In the genomic region with DNA sequence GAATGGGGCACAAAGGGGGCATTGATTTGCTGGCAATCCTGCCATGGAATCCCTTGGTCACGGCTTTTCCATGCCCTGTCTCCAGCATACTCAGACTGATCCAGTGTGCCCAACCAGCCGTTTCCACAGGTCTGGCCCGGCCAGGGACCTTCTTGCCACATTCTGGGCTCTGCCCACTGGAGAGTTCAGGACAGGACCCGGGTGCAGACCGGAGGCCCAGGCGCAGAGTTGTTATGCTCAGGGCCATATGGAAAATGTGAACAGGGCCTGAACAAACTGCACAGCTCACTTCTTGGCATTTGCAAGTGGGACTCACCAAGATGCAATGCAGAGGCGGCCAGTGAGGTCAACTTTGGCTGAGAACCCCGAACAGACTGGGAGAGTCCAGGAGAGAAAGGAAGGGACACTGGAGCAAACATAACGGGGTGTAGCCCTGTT, we compare ENCODE assay signal across 8 cellular contexts. TPM values are rescaled to one million over a fixed set of nuclear protein-coding genes. Genes with fewer than 3 reads are reported as not detected.
DNase-seq lines count a peak whose midpoint lies in the region; ATAC-seq, FAIRE-seq and TF ChIP-seq lines count a peak whose summit lies in the region.

No MANE protein-coding gene starts in this region.

- peaks cover 31% of the 10 kb centered on the region for H3K4me1 Mint-ChIP-seq in brain
- no peaks in the 10 kb centered on the region for H3K4me1 Mint-ChIP-seq in stimulated activated memory B cell treated with anti-CD40 and anti-IgM and Interleukin-4, amounts not matched to agents 10 μg/mL and 1 μg/mL and 100 μg/mL, for 72 hours
- no peaks in the 10 kb centered on the region for H3K4me1 Mint-ChIP-seq in activated naive CD4-positive, alpha-beta T cell treated with anti-CD3 and anti-CD28 coated beads, Interleukin-2, amount 10 ng/mL, durations not matched to agents 7 days and 5 days

- no peaks in the 10 kb centered on the region for H3K9me2 ChIP-seq in PC-9 (ENCODE audit: insufficient read depth)

- DNase-seq in HCEC 1CT (peak; percentile 94), islet precursor cell (peak; percentile 84), PC-9 (no peak), NCI-H1417 (lab: John Stamatoyannopoulos, UW) (no peak), RCC 7860 (ENCODE audit: low spot score) (no peak)
- no peak for DNase-seq in activated naive CD4-positive, alpha-beta T cell treated with anti-CD3 and anti-CD28 coated beads, Interleukin-2, amount 10 ng/mL, durations not matched to agents 7 days and 5 days

- no TSS peak for BruUV-seq in PC-9 (replicated peaks; lab: Mats Ljungman, UMichigan)

- no peak overlapping the region for H3K4me3 ChIP-seq in PC-9

- H3F3A ChIP-seq in PC-9 (ENCODE audit: insufficient read depth, low read depth) = no peaks in the 10 kb centered on the region

- H3K9me3 Mint-ChIP-seq in brain = no peaks in the 10 kb centered on the region
- H3K9me3 Mint-ChIP-seq in stimulated activated memory B cell treated with anti-CD40 and anti-IgM and Interleukin-4, amounts not matched to agents 10 μg/mL and 1 μg/mL and 100 μg/mL, for 72 hours = peaks cover 2% of the 10 kb centered on the region
- no peaks in the 10 kb centered on the region for H3K9me3 Mint-ChIP-seq in activated naive CD4-positive, alpha-beta T cell treated with anti-CD3 and anti-CD28 coated beads, Interleukin-2, amount 10 ng/mL, durations not matched to agents 7 days and 5 days

- no peak overlapping the region for H3K27ac ChIP-seq in PC-9

- FAIRE-seq in RCC 7860 (lab: Jason Lieb, UNC) = no peak

- POLR2A ChIA-PET in PC-9 (lab: Charles Lee; ENCODE audit: unreplicated experiment) = no interaction called here

- CTCF ChIA-PET in PC-9 (lab: Charles Lee) = no interaction called here
- CTCF ChIA-PET in activated naive CD4-positive, alpha-beta T cell treated with anti-CD3 and anti-CD28 coated beads, Interleukin-2, amount 10 ng/mL, durations not matched to agents 7 days and 5 days (lab: Charles Lee) = no interaction called here

- H3K36me3 Mint-ChIP-seq in brain = no peaks in the 10 kb centered on the region
- no peaks in the 10 kb centered on the region for H3K36me3 Mint-ChIP-seq in stimulated activated memory B cell treated with anti-CD40 and anti-IgM and Interleukin-4, amounts not matched to agents 10 μg/mL and 1 μg/mL and 100 μg/mL, for 72 hours
- H3K36me3 Mint-ChIP-seq in activated naive CD4-positive, alpha-beta T cell treated with anti-CD3 and anti-CD28 coated beads, Interleukin-2, amount 10 ng/mL, durations not matched to agents 7 days and 5 days = no peaks in the 10 kb centered on the region

- ATAC-seq in stimulated activated memory B cell treated with anti-CD40 and anti-IgM and Interleukin-4, amounts not matched to agents 10 μg/mL and 1 μg/mL and 100 μg/mL, for 72 hours = peak; percentile 24

- no peaks in the 10 kb centered on the region for H3K27me3 ChIP-seq in PC-9 (ENCODE audit: insufficient read depth, low read depth)

- no peaks in the 10 kb centered on the region for H3K79me2 ChIP-seq in PC-9 (ENCODE audit: low read depth)

- no peak overlapping the region for H3K4me2 ChIP-seq in PC-9

- no peak for TF ChIP-seq CTCF in brain (conservative IDR thresholded peaks at IDR 0.05)
- TF ChIP-seq CTCF in PC-9 (conservative IDR thresholded peaks at IDR 0.05) = no peak

- intact Hi-C loops in PC-9 (cut with micrococcal nuclease; ENCODE audit: unreplicated experiment) = no loop called here

- no peaks in the 10 kb centered on the region for H4K20me1 ChIP-seq in PC-9 (ENCODE audit: insufficient read depth)

- H3K4me1 ChIP-seq in PC-9 (replicated peaks; ENCODE audit: insufficient read depth) = no peaks in the 10 kb centered on the region

- peak overlapping the region in 1 of 5 experiments; percentile 44 for H3K4me3 Mint-ChIP-seq in brain
- no peak overlapping the region for H3K4me3 Mint-ChIP-seq in stimulated activated memory B cell treated with anti-CD40 and anti-IgM and Interleukin-4, amounts not matched to agents 10 μg/mL and 1 μg/mL and 100 μg/mL, for 72 hours
- H3K4me3 Mint-ChIP-seq in activated naive CD4-positive, alpha-beta T cell treated with anti-CD3 and anti-CD28 coated beads, Interleukin-2, amount 10 ng/mL, durations not matched to agents 7 days and 5 days = no peak overlapping the region

- no peak overlapping the region for H2AFZ ChIP-seq in PC-9

- no peaks in the 10 kb centered on the region for H3K36me3 ChIP-seq in PC-9 (ENCODE audit: low read depth)

- no peaks in the 10 kb centered on the region for H3K9me3 ChIP-seq in PC-9 (ENCODE audit: insufficient read depth, low read depth)

- no peaks in the 10 kb centered on the region for H3K27me3 Mint-ChIP-seq in brain
- peaks cover 19% of the 10 kb centered on the region for H3K27me3 Mint-ChIP-seq in stimulated activated memory B cell treated with anti-CD40 and anti-IgM and Interleukin-4, amounts not matched to agents 10 μg/mL and 1 μg/mL and 100 μg/mL, for 72 hours
- H3K27me3 Mint-ChIP-seq in activated naive CD4-positive, alpha-beta T cell treated with anti-CD3 and anti-CD28 coated beads, Interleukin-2, amount 10 ng/mL, durations not matched to agents 7 days and 5 days = peaks cover 21% of the 10 kb centered on the region

- H3K27ac Mint-ChIP-seq in brain = peak overlapping the region in 4 of 5 experiments; percentile 27 to 79 (median 70)
- H3K27ac Mint-ChIP-seq in stimulated activated memory B cell treated with anti-CD40 and anti-IgM and Interleukin-4, amounts not matched to agents 10 μg/mL and 1 μg/mL and 100 μg/mL, for 72 hours = no peak overlapping the region
- H3K27ac Mint-ChIP-seq in activated naive CD4-positive, alpha-beta T cell treated with anti-CD3 and anti-CD28 coated beads, Interleukin-2, amount 10 ng/mL, durations not matched to agents 7 days and 5 days = no peak overlapping the region

RNA-seq across cellular contexts. Expression of a gene that starts 15.5 kb away (rescaled TPM):
- 7.0 TPM for polyA plus RNA-seq in brain (ENCODE audit: insufficient read depth, low read depth, low replicate concordance)
- total RNA-seq in PC-9 (2021) = 60.3 and 66.8 TPM in 2 replicates

Comparison
In these comparisons a context has a peak if more than half of its experiments do, and no peak if none do; other contexts are left out.
1. DNase-seq: peak in HCEC 1CT (single experiment) and islet precursor cell (single experiment); none in PC-9 (0 of 2), activated naive CD4-positive, alpha-beta T cell treated with anti-CD3 and anti-CD28 coated beads, Interleukin-2, amount 10 ng/mL, durations not matched to agents 7 days and 5 days (single experiment), NCI-H1417 (0 of 3) and RCC 7860 (single experiment).
2. H3K27ac Mint-ChIP-seq: peak in brain (4 of 5); none in stimulated activated memory B cell treated with anti-CD40 and anti-IgM and Interleukin-4, amounts not matched to agents 10 μg/mL and 1 μg/mL and 100 μg/mL, for 72 hours (single experiment) and activated naive CD4-positive, alpha-beta T cell treated with anti-CD3 and anti-CD28 coated beads, Interleukin-2, amount 10 ng/mL, durations not matched to agents 7 days and 5 days (single experiment).